11 cellular contexts compared by ENCODE assay signal in the genomic region with DNA sequence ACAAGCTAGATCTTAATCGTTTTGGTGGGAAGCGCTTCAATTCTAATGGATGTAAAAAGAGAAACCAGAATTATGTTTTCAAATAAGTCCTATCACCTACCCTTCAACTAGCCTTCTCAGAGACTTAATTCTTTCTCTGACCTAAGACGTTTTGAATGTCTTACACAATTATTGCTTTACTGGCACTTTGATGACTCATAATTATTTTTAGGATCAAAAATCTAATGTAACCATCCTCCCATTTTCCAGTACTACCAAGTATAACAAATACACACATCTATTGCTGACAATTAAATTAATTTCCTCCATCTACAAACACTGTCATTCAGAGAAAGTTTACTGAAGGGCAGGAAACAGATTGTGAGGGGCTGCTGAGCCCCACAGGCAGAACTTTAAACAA.
DNase-seq lines count a peak whose midpoint lies in the region; ATAC-seq, FAIRE-seq and TF ChIP-seq lines count a peak whose summit lies in the region.
"Had no signal": no experiment of that assay in that cellular context is flagged by ENCODE, and none has a peak within 500 bp of the region (broad histone marks: within the 10 kb centered on the region; RNA-seq: fewer than 3 reads in every experiment).

No MANE protein-coding gene starts in this region.

- peak in 2 of 4 donors; percentile 20 to 43 for ATAC-seq in pancreas
- ATAC-seq: activated CD4-positive, CD25-positive, alpha-beta regulatory T cell treated with anti-CD3 and anti-CD28 coated beads, Interleukin-2, amount 50 U/mL, for 24 hours had no signal

- H3K36me3 ChIP-seq in pancreas: no peaks in the 10 kb centered on the region

- H3K9me3 Mint-ChIP-seq in nephron progenitor cell: no peaks in the 10 kb centered on the region
- H3K9me3 Mint-ChIP-seq: stimulated activated naive CD8-positive, alpha-beta T cell treated with anti-CD3 and anti-CD28 coated beads, Interleukin-15, Interleukin-2, amounts not matched to agents 100 ng/mL and 50 ng/mL, for 24 hours had no signal

- no peaks in the 10 kb centered on the region for H3K9me3 ChIP-seq in pancreas

- no peak overlapping the region for H3K4me3 ChIP-seq in pancreas

- no peak overlapping the region for H3K27ac ChIP-seq in pancreas

- no peak overlapping the region for H3K27ac Mint-ChIP-seq in nephron progenitor cell
- H3K27ac Mint-ChIP-seq: activated naive CD8-positive, alpha-beta T cell; stimulated activated naive CD8-positive, alpha-beta T cell treated with anti-CD3 and anti-CD28 coated beads, Interleukin-15, Interleukin-2, amounts not matched to agents 100 ng/mL and 50 ng/mL, for 24 hours had no signal

- 61% methylated on average over 3 of the region's 3 CpGs for WGBS in pancreas, 2 donors

- no peak overlapping the region for H3K4me3 Mint-ChIP-seq in nephron progenitor cell
- H3K4me3 Mint-ChIP-seq: activated naive CD8-positive, alpha-beta T cell; stimulated activated naive CD8-positive, alpha-beta T cell treated with anti-CD3 and anti-CD28 coated beads, Interleukin-15, Interleukin-2, amounts not matched to agents 100 ng/mL and 50 ng/mL, for 24 hours had no signal

- H3K27me3 ChIP-seq in pancreas: no peaks in the 10 kb centered on the region

- no peaks in the 10 kb centered on the region for H3K36me3 Mint-ChIP-seq in nephron progenitor cell (ENCODE audit: low read depth)
- H3K36me3 Mint-ChIP-seq: activated naive CD8-positive, alpha-beta T cell had no signal

- H3K4me1 ChIP-seq in pancreas: peaks cover 0 to 7% (median 7%) of the 10 kb centered on the region in 3 donors

- H3K27me3 Mint-ChIP-seq in nephron progenitor cell (ENCODE audit: low read depth, poor library complexity): no peaks in the 10 kb centered on the region
- H3K27me3 Mint-ChIP-seq: activated naive CD8-positive, alpha-beta T cell; stimulated activated naive CD8-positive, alpha-beta T cell treated with anti-CD3 and anti-CD28 coated beads, Interleukin-15, Interleukin-2, amounts not matched to agents 100 ng/mL and 50 ng/mL, for 24 hours had no signal

- intact Hi-C loops in pancreas (cut with DNase I): no loop called here

- H3K4me1 Mint-ChIP-seq in nephron progenitor cell: no peaks in the 10 kb centered on the region

- peak; percentile 57 for FAIRE-seq in pancreas (lab: Jason Lieb, UNC)

- DNase-seq in ELR (ENCODE audit: low read depth) (peak; percentile 56), NOMO-1 treated with dmso at 0.1 percent for 144 hours (lab: John Stamatoyannopoulos, UW; ENCODE audit: unreplicated experiment) (peak; percentile 8), dermis blood vessel endothelial cell (peak; percentile 51), pancreas (no peak), nephron progenitor cell (no peak), NCI-H2196 treated with DMSO at 0.1 percent for 48 hours (lab: John Stamatoyannopoulos, UW; ENCODE audit: unreplicated experiment) (no peak), RKO (ENCODE audit: low spot score) (no peak)
- DNase-seq in stimulated activated naive CD4-positive, alpha-beta T cell treated with Interleukin-2 at 50 U/mL for 16 hours (lab: John Stamatoyannopoulos, UW): no peak

- TF ChIP-seq CTCF in pancreas (IDR thresholded peaks at IDR 0.05): no peak
- no peak for TF ChIP-seq CTCF in nephron progenitor cell (IDR thresholded peaks at IDR 0.05)

Comparison
In these comparisons a context has a peak if more than half of its experiments do, and no peak if none do; other contexts are left out.
1. DNase-seq: peak in ELR (single experiment), NOMO-1 treated with dmso at 0.1 percent for 144 hours (single experiment) and dermis blood vessel endothelial cell (single experiment); none in pancreas (0 of 6), nephron progenitor cell (single experiment), stimulated activated naive CD4-positive, alpha-beta T cell treated with Interleukin-2 at 50 U/mL for 16 hours (single experiment), NCI-H2196 treated with DMSO at 0.1 percent for 48 hours (single experiment) and RKO (single experiment).